19 cellular contexts compared by ENCODE assay signal in the genomic region with DNA sequence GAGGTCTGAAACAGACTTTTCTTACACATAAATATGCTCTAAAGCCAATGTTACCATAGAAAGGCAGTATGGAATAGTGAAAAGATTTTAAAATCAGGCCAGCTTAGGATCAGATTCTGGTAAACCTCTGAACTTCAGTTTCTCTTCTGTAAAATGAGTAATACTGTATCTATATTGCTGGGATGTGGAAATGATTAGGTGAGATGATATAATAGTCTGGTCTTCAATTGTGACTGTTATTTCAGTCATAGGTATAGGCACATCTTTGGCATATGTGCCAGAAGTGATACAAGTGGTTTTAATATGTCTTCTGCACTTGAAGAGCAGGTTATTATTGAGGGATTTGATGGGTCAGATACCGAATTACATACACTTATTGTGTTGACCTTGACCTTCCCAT. TPM values are rescaled to one million over a fixed set of nuclear protein-coding genes. Genes with fewer than 3 reads are reported as not detected.
DNase-seq lines count a peak whose midpoint lies in the region; ATAC-seq and TF ChIP-seq lines count a peak whose summit lies in the region.
"Had no signal": no experiment of that assay in that cellular context is flagged by ENCODE, and none has a peak within 500 bp of the region (broad histone marks: within the 10 kb centered on the region; RNA-seq: fewer than 3 reads in every experiment).

No MANE protein-coding gene starts in this region.

- H3K4me1 ChIP-seq in OCI-LY7 (ENCODE audit: insufficient read depth, low read length, poor library complexity, severe bottlenecking), result no peaks in the 10 kb centered on the region

- H3K9me3 Mint-ChIP-seq in activated T-cell treated with anti-CD3 and anti-CD28 coated beads, Interleukin-2, amount 50 U/mL, for 72 hours, result no peaks in the 10 kb centered on the region
- no peaks in the 10 kb centered on the region for H3K9me3 Mint-ChIP-seq in stimulated activated naive CD8-positive, alpha-beta T cell treated with anti-CD3 and anti-CD28 coated beads, Interleukin-15, amount 100 ng/mL, for 72 hours
- H3K9me3 Mint-ChIP-seq: CD8-positive, alpha-beta T cell; HFFc6 had no signal

- ATAC-seq in activated T-cell treated with anti-CD3 and anti-CD28 coated beads, Interleukin-2, amount 50 U/mL, for 72 hours (replicated peaks in 1 of 2), result peak; percentile 43 to 79
- peak; percentile 56 for ATAC-seq in stimulated activated naive CD8-positive, alpha-beta T cell treated with anti-CD3 and anti-CD28 coated beads, Interleukin-15, amount 100 ng/mL, for 72 hours
- ATAC-seq in stimulated activated naive CD8-positive, alpha-beta T cell treated with anti-CD3 and anti-CD28 coated beads, Interleukin-15, Interleukin-2, amounts not matched to agents 100 U/mL and 50 U/mL, for 24 hours, result no peak
- no peak for ATAC-seq in HG02970 (IDR thresholded peaks at IDR 0.05; ENCODE audit: low FRiP score, unreplicated experiment)
- ATAC-seq: CD8-positive, alpha-beta T cell had no signal

- H3K4me3 Mint-ChIP-seq in activated T-cell treated with anti-CD3 and anti-CD28 coated beads, Interleukin-2, amount 50 U/mL, for 72 hours, result no peak overlapping the region
- H3K4me3 Mint-ChIP-seq in stimulated activated naive CD8-positive, alpha-beta T cell treated with anti-CD3 and anti-CD28 coated beads, Interleukin-15, amount 100 ng/mL, for 72 hours, result no peak overlapping the region
- H3K4me3 Mint-ChIP-seq: CD14-positive monocyte; CD8-positive, alpha-beta T cell; HFFc6 had no signal

- H2AFZ ChIP-seq in OCI-LY7 (ENCODE audit: low read length), result no peak overlapping the region

- no peak overlapping the region for H3K4me3 ChIP-seq in OCI-LY7 (ENCODE audit: low read depth, low read length, poor library complexity, severe bottlenecking)

- no peaks in the 10 kb centered on the region; the same call in 1 of the 2 replicates for H3K9me2 ChIP-seq in OCI-LY7 (ENCODE audit: insufficient read depth, low read length)

- H3K27ac Mint-ChIP-seq in activated T-cell treated with anti-CD3 and anti-CD28 coated beads, Interleukin-2, amount 50 U/mL, for 72 hours, result peak overlapping the region; percentile 12
- no peak overlapping the region for H3K27ac Mint-ChIP-seq in stimulated activated naive CD8-positive, alpha-beta T cell treated with anti-CD3 and anti-CD28 coated beads, Interleukin-15, amount 100 ng/mL, for 72 hours
- H3K27ac Mint-ChIP-seq: CD14-positive monocyte; CD8-positive, alpha-beta T cell; HFFc6 had no signal

- peaks cover 14% of the 10 kb centered on the region; the same call in 1 of the 2 replicates for H3K79me2 ChIP-seq in OCI-LY7 (ENCODE audit: insufficient read depth, low read depth, low read length)

- intact Hi-C loops in OCI-LY7 (cut with micrococcal nuclease; ENCODE audit: unreplicated experiment), result no loop called here

- no peaks in the 10 kb centered on the region for H3K9me3 ChIP-seq in OCI-LY7 (ENCODE audit: low read length)

- H3K27ac ChIP-seq in OCI-LY7 (ENCODE audit: low read depth, low read length, poor library complexity, severe bottlenecking), result no peak overlapping the region
- H3K27ac ChIP-seq: 22Rv1 had no signal

- no peaks in the 10 kb centered on the region for H3K27me3 Mint-ChIP-seq in activated T-cell treated with anti-CD3 and anti-CD28 coated beads, Interleukin-2, amount 50 U/mL, for 72 hours (ENCODE audit: low read depth)
- H3K27me3 Mint-ChIP-seq in stimulated activated naive CD8-positive, alpha-beta T cell treated with anti-CD3 and anti-CD28 coated beads, Interleukin-15, amount 100 ng/mL, for 72 hours, result no peaks in the 10 kb centered on the region

- no peak for TF ChIP-seq CTCF in OCI-LY7 (conservative IDR thresholded peaks at IDR 0.05; ENCODE audit: low read length)

- H3K36me3 ChIP-seq in OCI-LY7 (ENCODE audit: insufficient read depth, low read length), result no peaks in the 10 kb centered on the region

- BruUV-seq in OCI-LY7 (replicated peaks; lab: Mats Ljungman, UMichigan), result no TSS peak

- no peak overlapping the region for H3K4me2 ChIP-seq in OCI-LY7 (ENCODE audit: low read length)

- H3K36me3 Mint-ChIP-seq in activated T-cell treated with anti-CD3 and anti-CD28 coated beads, Interleukin-2, amount 50 U/mL, for 72 hours (ENCODE audit: insufficient read depth in 2 of 2), result no peaks in the 10 kb centered on the region

- peak; percentile 68 for DNase-seq in NCI-H2227 (lab: John Stamatoyannopoulos, UW; ENCODE audit: unreplicated experiment)
- no peak for DNase-seq in NCI-H2227 treated with DMSO at 0.1 percent for 48 hours (lab: John Stamatoyannopoulos, UW)
- DNase-seq in activated T-cell treated with anti-CD3 and anti-CD28 coated beads, Interleukin-2, amount 50 U/mL, for 72 hours, result no peak
- no peak for DNase-seq in activated T-cell treated with anti-CD3 and anti-CD28 coated beads, Interleukin-2, amount 50 U/mL, for 1 hour
- DNase-seq in stimulated activated naive CD8-positive, alpha-beta T cell treated with anti-CD3 and anti-CD28 coated beads, Interleukin-15, amount 100 ng/mL, for 72 hours, result no peak
- DNase-seq in stimulated activated naive CD8-positive, alpha-beta T cell treated with anti-CD3 and anti-CD28 coated beads, Interleukin-15, Interleukin-2, amounts not matched to agents 100 U/mL and 50 U/mL, for 24 hours, result no peak
- no peak for DNase-seq in OCI-LY7 (ENCODE audit: low spot score)
- DNase-seq: CD8-positive, alpha-beta T cell; COR-L47; DMS153; DMS79 treated with DMSO at 0.1 percent for 48 hours; EL; GOT3; HCEC 1CT; HFFc6; IMR-90 had no signal

- POLR2A ChIA-PET in OCI-LY7 (lab: Charles Lee), result interaction anchor here (0.8 to 1.8 kb wide), 4 partner anchors 9 to 15 kb away, joined by 3 to 6 read pairs (median 5); no protein-coding TSS in a partner anchor

- CTCF ChIA-PET in OCI-LY7 (lab: Charles Lee; ENCODE audit: unreplicated experiment), result no interaction called here

- H3K4me1 Mint-ChIP-seq in activated T-cell treated with anti-CD3 and anti-CD28 coated beads, Interleukin-2, amount 50 U/mL, for 72 hours (ENCODE audit: low read depth), result peaks cover 45% of the 10 kb centered on the region
- peaks cover 26% of the 10 kb centered on the region for H3K4me1 Mint-ChIP-seq in stimulated activated naive CD8-positive, alpha-beta T cell treated with anti-CD3 and anti-CD28 coated beads, Interleukin-15, amount 100 ng/mL, for 72 hours

- H4K20me1 ChIP-seq in OCI-LY7 (ENCODE audit: insufficient read depth, low read length), result 0 out of 2 replicates have a peak, but pooled peaks cover 6% of the 10 kb centered on the region

RNA-seq across cellular contexts. Expression of a gene that starts 7.2 kb away (rescaled TPM):
- total RNA-seq in activated T-cell treated with anti-CD3 and anti-CD28 coated beads, Interleukin-2, amount 50 U/mL, for 72 hours, result 10 to 100 TPM; 26.4 to 34.3 TPM
- total RNA-seq in OCI-LY7 (2014; rRNA removed; shearing (Covaris generic)), result 16.9 and 18.1 TPM in 2 replicates
- 20.5 and 22.6 TPM in 2 replicates for total RNA-seq in OCI-LY7 (2022)

RNA-seq across cellular contexts. Expression of a gene that starts 7.5 kb away (rescaled TPM):
- under 1 TPM; 0.29 to 0.53 TPM for total RNA-seq in activated T-cell treated with anti-CD3 and anti-CD28 coated beads, Interleukin-2, amount 50 U/mL, for 72 hours
- total RNA-seq in OCI-LY7 (2014; rRNA removed; shearing (Covaris generic)), result 1.9 and 4.9 TPM in 2 replicates
- total RNA-seq in OCI-LY7 (2022), result 0.91 and 2.8 TPM in 2 replicates

Comparison
In these comparisons a context has a peak if more than half of its experiments do, and no peak if none do; other contexts are left out.
1. ATAC-seq: peak in activated T-cell treated with anti-CD3 and anti-CD28 coated beads, Interleukin-2, amount 50 U/mL, for 72 hours (2 of 2) and stimulated activated naive CD8-positive, alpha-beta T cell treated with anti-CD3 and anti-CD28 coated beads, Interleukin-15, amount 100 ng/mL, for 72 hours (single experiment); none in stimulated activated naive CD8-positive, alpha-beta T cell treated with anti-CD3 and anti-CD28 coated beads, Interleukin-15, Interleukin-2, amounts not matched to agents 100 U/mL and 50 U/mL, for 24 hours (single experiment) and HG02970 (single experiment).